13 cellular contexts compared by ENCODE assay signal in genomic region chr10:47406870-47407648, GRCh38. TPM values are rescaled to one million over a fixed set of nuclear protein-coding genes. Genes with fewer than 3 reads are reported as not detected.
A peak's percentile ranks its signal among the peaks of the same experiment; 100 is the strongest.
DNase-seq lines count a peak whose midpoint lies in the region; ATAC-seq lines count a peak whose summit lies in the region.
"Had no signal": no experiment of that assay in that cellular context is flagged by ENCODE, and none has a peak within 500 bp of the region (broad histone marks: within the 10 kb centered on the region; RNA-seq: fewer than 3 reads in every experiment).

No MANE protein-coding gene starts in this region.

- no peak for ATAC-seq in GM21619 (IDR thresholded peaks at IDR 0.05; ENCODE audit: unreplicated experiment)

- DNase-seq in AG08396 (ENCODE audit: low spot score): peak; percentile 24
- DNase-seq in HPDE6-E6E7 (ENCODE audit: extremely low spot score): peak; percentile 86
- peak; percentile 76 for DNase-seq in amniotic epithelial cell (ENCODE audit: low read depth)
- peak; percentile 30 for DNase-seq in iPS-NIHi7 (ENCODE audit: extremely low spot score)
- no peak for DNase-seq in DMS153 treated with DMSO at 0.1 percent for 48 hours (lab: John Stamatoyannopoulos, UW; ENCODE audit: unreplicated experiment)
- no peak for DNase-seq in NCI-H1092 (lab: John Stamatoyannopoulos, UW)
- no peak for DNase-seq in occipital lobe (lab: John Stamatoyannopoulos, UW)
- DNase-seq: activated CD4-positive, alpha-beta T cell treated with anti-CD3 and anti-CD28 coated beads, Interleukin-2, amount 50 U/mL, for 1 hour; stimulated activated CD4-positive, alpha-beta T cell treated with anti-CD3 and anti-CD28 coated beads, Interleukin-2, amount 100 ng/mL, for 24 hours had no signal

RNA-seq across cellular contexts. Expression of gene ZNF488, which starts 23.0 kb away (rescaled TPM):
- 1.9 TPM for total RNA-seq in occipital lobe
- total RNA-seq: NCI-H460 had no signal

RNA-seq across cellular contexts. Expression of gene RBP3, which starts 58.9 kb away (rescaled TPM):
- not detected for total RNA-seq in occipital lobe
- total RNA-seq: mesothelial cell of epicardium, NCI-H460, urinary bladder had no signal

Comparison
In these comparisons a context has a peak if more than half of its experiments do, and no peak if none do; other contexts are left out.
1. DNase-seq: peak in AG08396 (single experiment), HPDE6-E6E7 (single experiment), amniotic epithelial cell (single experiment) and iPS-NIHi7 (single experiment); none in DMS153 treated with DMSO at 0.1 percent for 48 hours (single experiment), NCI-H1092 (single experiment) and occipital lobe (single experiment).